ENCODE assay signal across 10 cellular contexts in genomic region chr2:96806468-96807126, GRCh38. TPM values are rescaled to one million over a fixed set of nuclear protein-coding genes. Genes with fewer than 3 reads are reported as not detected.
DNase-seq lines count a peak whose midpoint lies in the region; ATAC-seq and TF ChIP-seq lines count a peak whose summit lies in the region.
"Had no signal": no experiment of that assay in that cellular context is flagged by ENCODE, and none has a peak within 500 bp of the region (broad histone marks: within the 10 kb centered on the region; RNA-seq: fewer than 3 reads in every experiment).

No MANE protein-coding gene starts in this region.

- H3K4me3 ChIP-seq in skin epidermis (no peak overlapping the region), GM23248 (no peak overlapping the region), foreskin fibroblast (ENCODE audit: low read depth in 1 of 2, low read length in 2 of 2) (no peak overlapping the region)
- H3K4me3 ChIP-seq: dorsolateral prefrontal cortex, lung had no signal

- DNase-seq in activated gamma-delta T cell treated with Interleukin-2 at 50 U/mL for 16 hours: peak; percentile 64
- no peak for DNase-seq in GM23248
- DNase-seq in amniotic stem cell (lab: John Stamatoyannopoulos, UW): no peak
- no peak for DNase-seq in foreskin fibroblast
- DNase-seq: dorsolateral prefrontal cortex had no signal

- H3K36me3 ChIP-seq in GM23248 (ENCODE audit: low read depth): no peaks in the 10 kb centered on the region

- no peak overlapping the region for H3K9ac ChIP-seq in GM23248

- no peak overlapping the region for H2AFZ ChIP-seq in GM23248

- no peaks in the 10 kb centered on the region for H3K9me2 ChIP-seq in GM23248 (ENCODE audit: insufficient read depth)

- peak overlapping the region in 12 of 21 experiments; percentile 18 to 83 (median 67) for H3K27ac ChIP-seq in skin epidermis
- H3K27ac ChIP-seq in GM23248: no peak overlapping the region

- no peak overlapping the region for H3K4me2 ChIP-seq in GM23248 (ENCODE audit: unreplicated experiment)

- H3K4me1 ChIP-seq in GM23248 (ENCODE audit: insufficient read depth): 0 out of 2 replicates have a peak, but pooled peaks cover under 1% of the 10 kb centered on the region

- H4K20me1 ChIP-seq in GM23248 (ENCODE audit: insufficient read depth): no peaks in the 10 kb centered on the region

- no peaks in the 10 kb centered on the region for H3F3A ChIP-seq in GM23248 (ENCODE audit: insufficient read depth)

- ATAC-seq in GM19324 (IDR thresholded peaks at IDR 0.05; ENCODE audit: low FRiP score, unreplicated experiment) (peak; percentile 48), HG03571 (IDR thresholded peaks at IDR 0.05; ENCODE audit: unreplicated experiment) (peak; percentile 58), HG03442 (IDR thresholded peaks at IDR 0.05; ENCODE audit: unreplicated experiment) (no peak)

- no peaks in the 10 kb centered on the region for H3K9me3 ChIP-seq in GM23248 (ENCODE audit: low read depth)

- no peak for TF ChIP-seq CTCF in foreskin fibroblast (IDR thresholded peaks at IDR 0.05; ENCODE audit: low read depth, low read length)

- 94 to 96% methylated on average over 21 to 23 of the region's 23 CpGs for WGBS in GM23248 (ENCODE audit: low coverage in 1 of 2, low lambda C conversion rate in 2 of 2, missing lambda C conversion rate in 2 of 2), 2 experiments

- in situ Hi-C loops in GM23248 (cut with MboI): no loop called here

- H3K79me2 ChIP-seq in GM23248 (ENCODE audit: insufficient read depth): no peaks in the 10 kb centered on the region

- no peaks in the 10 kb centered on the region for H3K27me3 ChIP-seq in GM23248 (replicated peaks; ENCODE audit: insufficient read depth)
- H3K27me3 ChIP-seq: dorsolateral prefrontal cortex had no signal

RNA-seq across cellular contexts. Expression of gene CNNM3, which starts 9.5 kb away (rescaled TPM):
- total RNA-seq in GM23248 (2014; rRNA removed; shearing (Covaris generic)): 5.0 and 5.2 TPM in 2 replicates
- 0.94 and 0.98 TPM in 2 replicates for polyA plus RNA-seq in GM23248 (2016; fragmentation: Nextera tagmentation; extraction: Ambion mirVana)

RNA-seq across cellular contexts. Expression of gene ANKRD23, which starts 37.2 kb away (rescaled TPM):
- 0.76 and 1.1 TPM in 2 replicates for total RNA-seq in GM23248 (2014; rRNA removed; shearing (Covaris generic))
- polyA plus RNA-seq in GM23248 (2016; fragmentation: Nextera tagmentation; extraction: Ambion mirVana): 0.95 and 1.4 TPM in 2 replicates

RNA-seq across cellular contexts. Expression of gene CNNM4, which starts 45.9 kb away (rescaled TPM):
- 4.8 and 6.1 TPM in 2 replicates for total RNA-seq in GM23248 (2014; rRNA removed; shearing (Covaris generic))
- polyA plus RNA-seq in GM23248 (2016; fragmentation: Nextera tagmentation; extraction: Ambion mirVana): 2.4 and 2.8 TPM in 2 replicates

RNA-seq across cellular contexts. Expression of gene ANKRD39, which starts 51.2 kb away (rescaled TPM):
- total RNA-seq in GM23248 (2014; rRNA removed; shearing (Covaris generic)): 5.3 and 10.9 TPM in 2 replicates
- 12.3 and 14.4 TPM in 2 replicates for polyA plus RNA-seq in GM23248 (2016; fragmentation: Nextera tagmentation; extraction: Ambion mirVana)
